ENCODE assay signal across 34 cellular contexts in genomic region chr14:105159344-105159743, GRCh38.
"Had no signal": no experiment of that assay in that cellular context is flagged by ENCODE, and none has a peak within 500 bp of the region (broad histone marks: within the 10 kb centered on the region; RNA-seq: fewer than 3 reads in every experiment).

No MANE protein-coding gene starts in this region.

- H3K36me3 ChIP-seq: ascending aorta, cardiac muscle cell had no signal

- H3K4me3 ChIP-seq: ascending aorta, cardiac muscle cell had no signal

- H3K27me3 ChIP-seq: ascending aorta, cardiac muscle cell had no signal

- H3K4me1 ChIP-seq: ascending aorta had no signal

- H3K4me3 Mint-ChIP-seq: activated B cell treated with CpG ODN at 0.5 μM for 24 hours; activated CD4-positive, alpha-beta memory T cell treated with anti-CD3 and anti-CD28 coated beads for 36 hours; activated CD4-positive, alpha-beta T cell treated with anti-CD3 and anti-CD28 coated beads, Interleukin-2, amount 10 ng/mL, durations not matched to agents 24 days and 14 days; activated CD8-positive, alpha-beta T cell treated with anti-CD3 and anti-CD28 coated beads for 36 hours; activated naive CD4-positive, alpha-beta T cell treated with anti-CD3 and anti-CD28 coated beads, Interleukin-2, amount 10 ng/mL, durations not matched to agents 7 days and 5 days; activated naive CD4-positive, alpha-beta T cell treated with anti-CD3 and anti-CD28 coated beads, Interleukin-2, amount 50 U/mL, for 24 hours; activated naive CD8-positive, alpha-beta T cell; activated naive CD8-positive, alpha-beta T cell treated with anti-CD3 and anti-CD28 coated beads, Interleukin-2, amount 10 ng/mL, durations not matched to agents 7 days and 5 days; activated naive CD8-positive, alpha-beta T cell treated with anti-CD3 and anti-CD28 coated beads, Interleukin-2, amount 50 U/mL, for 24 hours; activated T-cell treated with anti-CD3 and anti-CD28 coated beads, Interleukin-2, amount 50 U/mL, for 4 hours; activated T-cell treated with anti-CD3 and anti-CD28 coated beads, Interleukin-2, amount 50 U/mL, for 72 hours; brain; central memory CD8-positive, alpha-beta T cell; T-helper 2 cell treated with Interferon-gamma antibody and Interleukin-4, amounts not matched to agents 5 μg/mL and 100 μg/mL, for 36 hours had no signal

- H3K27ac Mint-ChIP-seq: activated B cell treated with CpG ODN at 0.5 μM for 24 hours; activated CD4-positive, alpha-beta memory T cell treated with anti-CD3 and anti-CD28 coated beads for 36 hours; activated CD4-positive, alpha-beta T cell treated with anti-CD3 and anti-CD28 coated beads, Interleukin-2, amount 10 ng/mL, durations not matched to agents 24 days and 14 days; activated CD8-positive, alpha-beta T cell treated with anti-CD3 and anti-CD28 coated beads for 36 hours; activated naive CD4-positive, alpha-beta T cell treated with anti-CD3 and anti-CD28 coated beads, Interleukin-2, amount 10 ng/mL, durations not matched to agents 7 days and 5 days; activated naive CD4-positive, alpha-beta T cell treated with anti-CD3 and anti-CD28 coated beads, Interleukin-2, amount 50 U/mL, for 24 hours; activated naive CD8-positive, alpha-beta T cell; activated naive CD8-positive, alpha-beta T cell treated with anti-CD3 and anti-CD28 coated beads, Interleukin-2, amount 10 ng/mL, durations not matched to agents 7 days and 5 days; activated naive CD8-positive, alpha-beta T cell treated with anti-CD3 and anti-CD28 coated beads, Interleukin-2, amount 50 U/mL, for 24 hours; activated T-cell treated with anti-CD3 and anti-CD28 coated beads, Interleukin-2, amount 50 U/mL, for 72 hours; activated T-helper 2 cell treated with anti-CD3 and anti-CD28 coated beads, Interferon-gamma antibody, Interleukin-2, Interleukin-4, amounts not matched to agents 10 μg/mL and 5 μg/mL and 100 μg/mL, durations not matched to agents 14 hours and 24 hours and 36 hours; brain; T-helper 2 cell treated with Interferon-gamma antibody and Interleukin-4, amounts not matched to agents 5 μg/mL and 100 μg/mL, for 36 hours had no signal

- H3K27ac ChIP-seq: ascending aorta, cardiac muscle cell, VCaP had no signal

- H3K4me1 Mint-ChIP-seq: activated B cell treated with CpG ODN at 0.5 μM for 24 hours; activated CD4-positive, alpha-beta T cell treated with anti-CD3 and anti-CD28 coated beads, Interleukin-2, amount 10 ng/mL, durations not matched to agents 24 days and 14 days; activated naive CD4-positive, alpha-beta T cell treated with anti-CD3 and anti-CD28 coated beads, Interleukin-2, amount 10 ng/mL, durations not matched to agents 7 days and 5 days; activated naive CD4-positive, alpha-beta T cell treated with anti-CD3 and anti-CD28 coated beads, Interleukin-2, amount 50 U/mL, for 24 hours; activated naive CD8-positive, alpha-beta T cell treated with anti-CD3 and anti-CD28 coated beads, Interleukin-2, amount 10 ng/mL, durations not matched to agents 7 days and 5 days; activated naive CD8-positive, alpha-beta T cell treated with anti-CD3 and anti-CD28 coated beads, Interleukin-2, amount 50 U/mL, for 24 hours; brain; central memory CD8-positive, alpha-beta T cell had no signal

- H3K36me3 Mint-ChIP-seq: activated CD4-positive, alpha-beta memory T cell treated with anti-CD3 and anti-CD28 coated beads for 36 hours; activated naive CD4-positive, alpha-beta T cell treated with anti-CD3 and anti-CD28 coated beads, Interleukin-2, amount 10 ng/mL, durations not matched to agents 7 days and 5 days; activated naive CD4-positive, alpha-beta T cell treated with anti-CD3 and anti-CD28 coated beads, Interleukin-2, amount 50 U/mL, for 24 hours; activated naive CD8-positive, alpha-beta T cell; activated naive CD8-positive, alpha-beta T cell treated with anti-CD3 and anti-CD28 coated beads, Interleukin-2, amount 10 ng/mL, durations not matched to agents 7 days and 5 days had no signal

- ATAC-seq: activated CD8-positive, alpha-beta T cell treated with anti-CD3 and anti-CD28 coated beads for 36 hours; activated naive CD8-positive, alpha-beta T cell treated with anti-CD3 and anti-CD28 coated beads, Interleukin-2, amount 50 U/mL, for 24 hours; activated T-cell treated with anti-CD3 and anti-CD28 coated beads, Interleukin-2, amount 50 U/mL, for 4 hours; activated T-cell treated with anti-CD3 and anti-CD28 coated beads, Interleukin-2, amount 50 U/mL, for 72 hours had no signal

- H3K9me3 Mint-ChIP-seq: activated B cell treated with CpG ODN at 0.5 μM for 24 hours; activated CD4-positive, alpha-beta memory T cell treated with anti-CD3 and anti-CD28 coated beads for 36 hours; activated CD4-positive, alpha-beta T cell treated with anti-CD3 and anti-CD28 coated beads, Interleukin-2, amount 10 ng/mL, durations not matched to agents 24 days and 14 days; activated CD8-positive, alpha-beta T cell treated with anti-CD3 and anti-CD28 coated beads for 36 hours; activated naive CD4-positive, alpha-beta T cell treated with anti-CD3 and anti-CD28 coated beads, Interleukin-2, amount 10 ng/mL, durations not matched to agents 7 days and 5 days; activated naive CD4-positive, alpha-beta T cell treated with anti-CD3 and anti-CD28 coated beads, Interleukin-2, amount 50 U/mL, for 24 hours; activated naive CD8-positive, alpha-beta T cell treated with anti-CD3 and anti-CD28 coated beads, Interleukin-2, amount 10 ng/mL, durations not matched to agents 7 days and 5 days; activated naive CD8-positive, alpha-beta T cell treated with anti-CD3 and anti-CD28 coated beads, Interleukin-2, amount 50 U/mL, for 24 hours; activated T-cell treated with anti-CD3 and anti-CD28 coated beads, Interleukin-2, amount 50 U/mL, for 4 hours; activated T-cell treated with anti-CD3 and anti-CD28 coated beads, Interleukin-2, amount 50 U/mL, for 72 hours; activated T-helper 2 cell treated with anti-CD3 and anti-CD28 coated beads, Interferon-gamma antibody, Interleukin-2, Interleukin-4, amounts not matched to agents 10 μg/mL and 5 μg/mL and 100 μg/mL, durations not matched to agents 14 hours and 24 hours and 36 hours; brain; central memory CD8-positive, alpha-beta T cell; T-helper 2 cell treated with Interferon-gamma antibody and Interleukin-4, amounts not matched to agents 5 μg/mL and 100 μg/mL, for 36 hours had no signal

- H3K9me3 ChIP-seq: ascending aorta had no signal

- DNase-seq: activated B cell treated with CpG ODN at 0.5 μM for 24 hours; activated CD4-positive, alpha-beta memory T cell treated with anti-CD3 and anti-CD28 coated beads for 36 hours; activated CD4-positive, alpha-beta T cell treated with anti-CD3 and anti-CD28 coated beads for 4 hours; activated CD4-positive, alpha-beta T cell treated with anti-CD3 and anti-CD28 coated beads, Interleukin-2, amount 10 ng/mL, durations not matched to agents 24 days and 14 days; activated CD4-positive, alpha-beta T cell treated with anti-CD3 and anti-CD28 coated beads, Interleukin-2, amount 50 U/mL, for 1 hour; activated CD4-positive, alpha-beta T cell treated with anti-CD3 and anti-CD28 coated beads, Interleukin-2, amount 50 U/mL, for 4 hours; activated CD4-positive, CD25-positive, alpha-beta regulatory T cell treated with anti-CD3 and anti-CD28 coated beads, Interleukin-2, amount 50 U/mL, for 72 hours; activated CD8-positive, alpha-beta memory T cell treated with anti-CD3 and anti-CD28 coated beads, Interleukin-2, amount 50 U/mL, for 4 hours; activated CD8-positive, alpha-beta T cell treated with anti-CD3 and anti-CD28 coated beads for 36 hours; activated effector memory CD4-positive, alpha-beta T cell treated with Interleukin-2 at 50 U/mL for 16 hours; activated gamma-delta T cell; activated naive CD4-positive, alpha-beta T cell treated with anti-CD3 and anti-CD28 coated beads, Interleukin-2, amount 10 ng/mL, durations not matched to agents 7 days and 5 days; activated naive CD4-positive, alpha-beta T cell treated with Interleukin-2 at 50 U/mL for 16 hours; activated naive CD8-positive, alpha-beta T cell treated with anti-CD3 and anti-CD28 coated beads, Interleukin-2, amount 10 ng/mL, durations not matched to agents 7 days and 5 days; activated naive CD8-positive, alpha-beta T cell treated with anti-CD3 and anti-CD28 coated beads, Interleukin-2, amount 50 U/mL, for 24 hours; activated T-cell treated with anti-CD3 and anti-CD28 coated beads for 4 hours; activated T-cell treated with anti-CD3 and anti-CD28 coated beads, Interleukin-2, amount 50 U/mL, for 1 hour; activated T-cell treated with anti-CD3 and anti-CD28 coated beads, Interleukin-2, amount 50 U/mL, for 4 hours; activated T-cell treated with anti-CD3 and anti-CD28 coated beads, Interleukin-2, amount 50 U/mL, for 72 hours; amygdala; anterior cingulate cortex; caudate nucleus; cerebellar nuclear complex; T-helper 2 cell; T-helper 9 cell had no signal

- H3K27me3 Mint-ChIP-seq: activated CD4-positive, alpha-beta memory T cell treated with anti-CD3 and anti-CD28 coated beads for 36 hours; activated CD4-positive, alpha-beta T cell treated with anti-CD3 and anti-CD28 coated beads, Interleukin-2, amount 10 ng/mL, durations not matched to agents 24 days and 14 days; activated CD8-positive, alpha-beta T cell treated with anti-CD3 and anti-CD28 coated beads for 36 hours; activated naive CD4-positive, alpha-beta T cell treated with anti-CD3 and anti-CD28 coated beads, Interleukin-2, amount 50 U/mL, for 24 hours; activated naive CD8-positive, alpha-beta T cell; activated naive CD8-positive, alpha-beta T cell treated with anti-CD3 and anti-CD28 coated beads, Interleukin-2, amount 10 ng/mL, durations not matched to agents 7 days and 5 days; activated naive CD8-positive, alpha-beta T cell treated with anti-CD3 and anti-CD28 coated beads, Interleukin-2, amount 50 U/mL, for 24 hours; brain had no signal
